In genomic region chr17:81295031-81295677, GRCh38 we compare ENCODE assay signal across 1 cellular context.
TF ChIP-seq lines count a peak whose summit lies in the region.

Gene SLC38A10 (minus strand): TSS chr17:81295307. CDS start chr17:81294921, 386 bp downstream.

TF ChIP-seq in HepG2, 621 proteins besides CTCF, POLR2A, EP300 and RAD21 (continued from another document and continues in another):
- no peak for TF ChIP-seq ZNF362 (CRISPR knock-in tag; IDR thresholded peaks at IDR 0.05; ENCODE audit: borderline replicate concordance)
- TF ChIP-seq AGO1 (IDR thresholded peaks at IDR 0.05; ENCODE audit: low read depth, low read length, poor library complexity, severe bottlenecking): peak; percentile 18
- TF ChIP-seq HNRNPH1 (optimal IDR thresholded peaks at IDR 0.05; ENCODE audit: low read depth, low read length): no peak
- no peak; the same call in 1 of the 2 replicates for TF ChIP-seq LRRFIP1 (CRISPR knock-in tag; conservative IDR thresholded peaks at IDR 0.05)
- peak; percentile 55; the same call in 1 of the 2 replicates for TF ChIP-seq RNF219 (CRISPR knock-in tag; IDR thresholded peaks at IDR 0.05)
- 0 out of 2 replicates have a peak, but pooled peaks have one; percentile 74 for TF ChIP-seq ZSCAN9 (CRISPR knock-in tag; IDR thresholded peaks at IDR 0.05; ENCODE audit: borderline replicate concordance)
- 0 out of 2 replicates have a peak, but pooled peaks have one; percentile 57 for TF ChIP-seq ZBTB42 (CRISPR knock-in tag; IDR thresholded peaks at IDR 0.05)
- no peak for TF ChIP-seq SRF (IDR thresholded peaks at IDR 0.05; ENCODE audit: low read depth, low read length)
- TF ChIP-seq RBAK (CRISPR knock-in tag; IDR thresholded peaks at IDR 0.05): peak; percentile 11; the same call in 1 of the 2 replicates
- no peak for TF ChIP-seq SCMH1 (CRISPR knock-in tag; IDR thresholded peaks at IDR 0.05; ENCODE audit: borderline replicate concordance)
- TF ChIP-seq GPN1 (CRISPR knock-in tag; IDR thresholded peaks at IDR 0.05; ENCODE audit: borderline replicate concordance): no peak
- TF ChIP-seq ZNF543 (CRISPR knock-in tag; IDR thresholded peaks at IDR 0.05): no peak; the same call in 1 of the 2 replicates
- TF ChIP-seq ZNF576 (CRISPR knock-in tag; IDR thresholded peaks at IDR 0.05): peak; percentile 83; the same call in 1 of the 2 replicates
- TF ChIP-seq NFAT5 (CRISPR knock-in tag; IDR thresholded peaks at IDR 0.05): no peak
- TF ChIP-seq POLR2G (IDR thresholded peaks at IDR 0.05; ENCODE audit: low read depth, low read length): peak; percentile 96
- peak; percentile 84 for TF ChIP-seq IRF2 (CRISPR knock-in tag; IDR thresholded peaks at IDR 0.05)
- TF ChIP-seq ZNF256 (CRISPR knock-in tag; conservative IDR thresholded peaks at IDR 0.05): no peak
- TF ChIP-seq ZNF235 (CRISPR knock-in tag; IDR thresholded peaks at IDR 0.05; ENCODE audit: borderline replicate concordance): peak; percentile 57; the same call in 1 of the 2 replicates
- TF ChIP-seq ZNF549 (CRISPR knock-in tag; IDR thresholded peaks at IDR 0.05): no peak
- peak; percentile 95 for TF ChIP-seq ZBTB7B (CRISPR knock-in tag; IDR thresholded peaks at IDR 0.05)
- TF ChIP-seq REPIN1 (CRISPR knock-in tag; IDR thresholded peaks at IDR 0.05; ENCODE audit: borderline replicate concordance, low read depth): 0 out of 2 replicates have a peak, but pooled peaks have one; percentile 15
- peak; percentile 61; the same call in 1 of the 2 replicates for TF ChIP-seq MEF2D (CRISPR knock-in tag; IDR thresholded peaks at IDR 0.05)
- TF ChIP-seq NPAS2 (CRISPR knock-in tag; IDR thresholded peaks at IDR 0.05; ENCODE audit: borderline replicate concordance): no peak
- no peak for TF ChIP-seq ZBTB43 (CRISPR knock-in tag; conservative IDR thresholded peaks at IDR 0.05)
- no peak for TF ChIP-seq PAX8 (CRISPR knock-in tag; IDR thresholded peaks at IDR 0.05; ENCODE audit: borderline replicate concordance)
- TF ChIP-seq ZNF275 (CRISPR knock-in tag; IDR thresholded peaks at IDR 0.05; ENCODE audit: borderline replicate concordance): no peak; the same call in 1 of the 2 replicates
- TF ChIP-seq ZFX (CRISPR knock-in tag; IDR thresholded peaks at IDR 0.05; ENCODE audit: low read depth): peak; percentile 92
- TF ChIP-seq CEBPG (CRISPR knock-in tag; IDR thresholded peaks at IDR 0.05): no peak
- TF ChIP-seq ZNF512B (CRISPR knock-in tag; IDR thresholded peaks at IDR 0.05; ENCODE audit: borderline replicate concordance): no peak
- no peak for TF ChIP-seq CERS6 (CRISPR knock-in tag; IDR thresholded peaks at IDR 0.05)
- TF ChIP-seq CHD4 (IDR thresholded peaks at IDR 0.05; ENCODE audit: borderline replicate concordance, low read length): no peak
- no peak for TF ChIP-seq ZSCAN25 (CRISPR knock-in tag; IDR thresholded peaks at IDR 0.05)
- no peak for TF ChIP-seq MLXIP (CRISPR knock-in tag; IDR thresholded peaks at IDR 0.05; ENCODE audit: borderline replicate concordance)
- peak; percentile 74; the same call in 1 of the 2 replicates for TF ChIP-seq STAT5B (CRISPR knock-in tag; IDR thresholded peaks at IDR 0.05)
- TF ChIP-seq HIVEP1 (CRISPR knock-in tag; IDR thresholded peaks at IDR 0.05): peak; percentile 91
- no peak for TF ChIP-seq JUNB (CRISPR knock-in tag; IDR thresholded peaks at IDR 0.05; ENCODE audit: borderline replicate concordance)
- peak; percentile 49; the same call in 1 of the 2 replicates for TF ChIP-seq ARNT2 (CRISPR knock-in tag; IDR thresholded peaks at IDR 0.05; ENCODE audit: low read depth)
